In genomic region chr9:27625751-27626628, GRCh38 we compare ENCODE assay signal across 19 cellular contexts. TPM values are rescaled to one million over a fixed set of nuclear protein-coding genes. Genes with fewer than 3 reads are reported as not detected.
DNase-seq lines count a peak whose midpoint lies in the region; ATAC-seq and TF ChIP-seq lines count a peak whose summit lies in the region.
"Had no signal": no experiment of that assay in that cellular context is flagged by ENCODE, and none has a peak within 500 bp of the region (broad histone marks: within the 10 kb centered on the region; RNA-seq: fewer than 3 reads in every experiment).

No MANE protein-coding gene starts in this region.

- peak overlapping the region; percentile 16 for H3K4me3 Mint-ChIP-seq in type B pancreatic cell
- no peak overlapping the region for H3K4me3 Mint-ChIP-seq in activated naive CD8-positive, alpha-beta T cell treated with anti-CD3 and anti-CD28 coated beads, Interleukin-2, amount 50 U/mL, for 24 hours
- H3K4me3 Mint-ChIP-seq: effector memory CD8-positive, alpha-beta T cell had no signal

- no peaks in the 10 kb centered on the region for H3K27me3 Mint-ChIP-seq in type B pancreatic cell
- H3K27me3 Mint-ChIP-seq in activated naive CD8-positive, alpha-beta T cell treated with anti-CD3 and anti-CD28 coated beads, Interleukin-2, amount 50 U/mL, for 24 hours, result no peaks in the 10 kb centered on the region

- intact Hi-C loops in mammary epithelial cell (cut with micrococcal nuclease) (loop anchor here (1.0 kb wide), 1 partner anchor 53 kb away; the partner anchor contains the start of gene C9orf72), lower lobe of right lung (cut with DNase I) (no loop called here)

- DNase-seq in DMS53 (lab: John Stamatoyannopoulos, UW) (peak; percentile 26), DMS53 treated with DMSO at 0.1 percent for 48 hours (lab: John Stamatoyannopoulos, UW; ENCODE audit: unreplicated experiment) (no peak), mammary epithelial cell (peak; percentile 78), lower lobe of right lung (no peak), type B pancreatic cell (ENCODE audit: extremely low spot score, unreplicated experiment) (no peak), hepatic stellate cell (ENCODE audit: low spot score) (no peak), NCI-H2081 (lab: John Stamatoyannopoulos, UW) (no peak)
- DNase-seq in activated naive CD8-positive, alpha-beta T cell treated with anti-CD3 and anti-CD28 coated beads, Interleukin-2, amount 50 U/mL, for 24 hours, result no peak
- DNase-seq: activated CD4-positive, alpha-beta T cell treated with anti-CD3 and anti-CD28 coated beads for 48 hours; activated CD8-positive, alpha-beta memory T cell treated with anti-CD3 and anti-CD28 coated beads, Interleukin-2, amount 50 U/mL, for 4 hours; activated gamma-delta T cell; effector memory CD8-positive, alpha-beta T cell; islet precursor cell; KBM-7; NCI-H1105; SK-N-SH; T1000 had no signal

- no peak overlapping the region for H3K9ac ChIP-seq in mammary epithelial cell (ENCODE audit: insufficient read depth, low read length)
- H3K9ac ChIP-seq: SK-N-SH had no signal

- H3K9me3 ChIP-seq in mammary epithelial cell (replicated peaks; ENCODE audit: insufficient read depth, low read length) (no peaks in the 10 kb centered on the region), lower lobe of right lung (no peaks in the 10 kb centered on the region)
- H3K9me3 ChIP-seq: HAP-1, SK-N-SH had no signal

- BruUV-seq in mammary epithelial cell (replicated peaks; lab: Mats Ljungman, UMichigan), result no TSS peak

- H3K27me3 ChIP-seq in mammary epithelial cell (ENCODE audit: insufficient read depth, low read length), result no peaks in the 10 kb centered on the region
- H3K27me3 ChIP-seq in lower lobe of right lung (ENCODE audit: low read depth), result no peaks in the 10 kb centered on the region

- H2AFZ ChIP-seq in mammary epithelial cell (ENCODE audit: low read depth, low read length), result peak overlapping the region; percentile 53

- H3K9me3 Mint-ChIP-seq in type B pancreatic cell, result peaks cover under 1% of the 10 kb centered on the region
- no peaks in the 10 kb centered on the region for H3K9me3 Mint-ChIP-seq in activated naive CD8-positive, alpha-beta T cell treated with anti-CD3 and anti-CD28 coated beads, Interleukin-2, amount 50 U/mL, for 24 hours
- H3K9me3 Mint-ChIP-seq: effector memory CD8-positive, alpha-beta T cell had no signal

- H3K27ac ChIP-seq in mammary epithelial cell (ENCODE audit: insufficient read depth, low read depth, low read length) (peak overlapping the region; percentile 8), lower lobe of right lung (no peak overlapping the region)
- H3K27ac ChIP-seq: 22Rv1 had no signal

- CTCF ChIA-PET in mammary epithelial cell (lab: Charles Lee; ENCODE audit: low non-redundant PET), result no interaction called here

- peak overlapping the region; percentile 50 for H3K27ac Mint-ChIP-seq in type B pancreatic cell
- H3K27ac Mint-ChIP-seq in activated naive CD8-positive, alpha-beta T cell treated with anti-CD3 and anti-CD28 coated beads, Interleukin-2, amount 50 U/mL, for 24 hours, result no peak overlapping the region
- H3K27ac Mint-ChIP-seq: effector memory CD8-positive, alpha-beta T cell had no signal

- WGBS in mammary epithelial cell (ENCODE audit: low coverage, missing lambda C conversion rate), result 67% methylated on average over 3 of the region's 3 CpGs

- no peaks in the 10 kb centered on the region for H3K36me3 ChIP-seq in mammary epithelial cell (ENCODE audit: insufficient read depth, low read length)
- H3K36me3 ChIP-seq in lower lobe of right lung, result no peaks in the 10 kb centered on the region
- H3K36me3 ChIP-seq: HAP-1 had no signal

- H3K4me1 Mint-ChIP-seq in type B pancreatic cell (ENCODE audit: unreplicated experiment), result peaks cover 13% of the 10 kb centered on the region
- no peaks in the 10 kb centered on the region for H3K4me1 Mint-ChIP-seq in activated naive CD8-positive, alpha-beta T cell treated with anti-CD3 and anti-CD28 coated beads, Interleukin-2, amount 50 U/mL, for 24 hours

- H3K4me1 ChIP-seq in mammary epithelial cell (ENCODE audit: insufficient read depth, low read length) (peaks cover 18% of the 10 kb centered on the region), lower lobe of right lung (no peaks in the 10 kb centered on the region)
- H3K4me1 ChIP-seq: HAP-1 had no signal

- H4K20me1 ChIP-seq in mammary epithelial cell (ENCODE audit: insufficient read depth, low read length), result no peaks in the 10 kb centered on the region

- in situ Hi-C loops in mammary epithelial cell (cut with MboI; ENCODE audit: low sequenced_read_pairs in 2 of 2), result no loop called here

- no peak for TF ChIP-seq CTCF in mammary epithelial cell (conservative IDR thresholded peaks at IDR 0.05 in 1 of 2, IDR thresholded peaks at IDR 0.05 in 1 of 2; ENCODE audit: extremely low read depth in 1 of 2, insufficient read depth in 1 of 2, low read depth in 1 of 2, low read length in 2 of 2)
- TF ChIP-seq CTCF in lower lobe of right lung (IDR thresholded peaks at IDR 0.05), result no peak
- no peak for TF ChIP-seq CTCF in type B pancreatic cell (conservative IDR thresholded peaks at IDR 0.05)

- peak; percentile 51 to 54 for ATAC-seq in lower lobe of right lung
- ATAC-seq in activated naive CD8-positive, alpha-beta T cell treated with anti-CD3 and anti-CD28 coated beads, Interleukin-2, amount 50 U/mL, for 24 hours, result no peak
- ATAC-seq: effector memory CD8-positive, alpha-beta T cell had no signal

- H3K4me3 ChIP-seq in mammary epithelial cell (replicated peaks in 1 of 3; ENCODE audit: insufficient read depth in 1 of 3, low read depth in 2 of 3, low read length in 3 of 3), result no peak overlapping the region
- H3K4me3 ChIP-seq in lower lobe of right lung, result no peak overlapping the region
- H3K4me3 ChIP-seq: HAP-1 had no signal

- peak overlapping the region; percentile 73 for H3K4me2 ChIP-seq in mammary epithelial cell (ENCODE audit: insufficient read depth, low read depth, low read length)
- H3K4me2 ChIP-seq: SK-N-SH had no signal

- no peaks in the 10 kb centered on the region for H3K79me2 ChIP-seq in mammary epithelial cell (ENCODE audit: insufficient read depth, low read length)

- dilution Hi-C loops in mammary epithelial cell (cut with HindIII; ENCODE audit: low sequenced_read_pairs), result no loop called here

- H3K36me3 Mint-ChIP-seq in type B pancreatic cell, result no peaks in the 10 kb centered on the region
- H3K36me3 Mint-ChIP-seq in activated naive CD8-positive, alpha-beta T cell treated with anti-CD3 and anti-CD28 coated beads, Interleukin-2, amount 50 U/mL, for 24 hours (ENCODE audit: low read depth), result no peaks in the 10 kb centered on the region

RNA-seq across cellular contexts. Expression of gene C9orf72, which starts 52.7 kb away (rescaled TPM):
- total RNA-seq in mammary epithelial cell (10 to 100 TPM in 1 of 2 donors, 1 to 10 TPM in 1; 9.2 to 11.8 TPM), lower lobe of right lung (28.9 TPM), type B pancreatic cell (ENCODE audit: low replicate concordance) (15.1 and 18.7 TPM in 2 replicates)
- 2.4 TPM for polyA plus RNA-seq in mammary epithelial cell
- polyA minus RNA-seq in mammary epithelial cell, result 1.7 TPM

Comparison
In these comparisons a context has a peak if more than half of its experiments do, and no peak if none do; other contexts are left out.
1. DNase-seq: peak in DMS53 (single experiment) and mammary epithelial cell (single experiment); none in DMS53 treated with DMSO at 0.1 percent for 48 hours (single experiment), lower lobe of right lung (single experiment), type B pancreatic cell (single experiment), hepatic stellate cell (single experiment), NCI-H2081 (0 of 2) and activated naive CD8-positive, alpha-beta T cell treated with anti-CD3 and anti-CD28 coated beads, Interleukin-2, amount 50 U/mL, for 24 hours (single experiment).